11 cellular contexts compared by ENCODE assay signal in genomic region chr17:28548417-28549130, GRCh38. TPM values are rescaled to one million over a fixed set of nuclear protein-coding genes. Genes with fewer than 3 reads are reported as not detected.
A peak's percentile ranks its signal among the peaks of the same experiment; 100 is the strongest.
DNase-seq lines count a peak whose midpoint lies in the region; ATAC-seq, FAIRE-seq and TF ChIP-seq lines count a peak whose summit lies in the region.
"Had no signal": no experiment of that assay in that cellular context is flagged by ENCODE, and none has a peak within 500 bp of the region (broad histone marks: within the 10 kb centered on the region; RNA-seq: fewer than 3 reads in every experiment).

No MANE protein-coding gene starts in this region.

- no peak for DNase-seq in A549 (ENCODE audit: low read depth in 1 of 2, low spot score in 1 of 2)
- DNase-seq in CD8-positive, alpha-beta memory T cell = no peak
- no peak for DNase-seq in mesothelial cell of epicardium (ENCODE audit: low spot score in 2 of 2, unreplicated experiment in 2 of 2)
- no peak for DNase-seq in NCI-H345 treated with DMSO at 0.1 percent for 48 hours (lab: John Stamatoyannopoulos, UW; ENCODE audit: unreplicated experiment)
- DNase-seq in MV-4-11 (lab: John Stamatoyannopoulos, UW) = no peak
- DNase-seq in HuH-7 (ENCODE audit: low spot score) = no peak
- DNase-seq in esophagus squamous epithelium (lab: John Stamatoyannopoulos, UW) = no peak

- TF ChIP-seq RAD21 in A549 (conservative IDR thresholded peaks at IDR 0.05 in 1 of 2, IDR thresholded peaks at IDR 0.05 in 1 of 2) = no peak; a peak in 1 of 5 replicates

- H3K4me1 ChIP-seq in A549 = peaks cover 11% of the 10 kb centered on the region
- peaks cover 44% of the 10 kb centered on the region for H3K4me1 ChIP-seq in CD8-positive, alpha-beta memory T cell (ENCODE audit: insufficient read depth, low read length)
- H3K4me1 ChIP-seq in esophagus squamous epithelium = peaks cover 12 to 54% (median 13%) of the 10 kb centered on the region in 3 donors

- ATAC-seq in A549 = no peak
- ATAC-seq in activated T-helper 17 cell treated with anti-CD3 and anti-CD28 coated beads, Interleukin-2, amount 50 U/mL, for 72 hours (replicated peaks) = no peak

- peak overlapping the region; percentile 87 to 98 (median 94) for H3K27ac Mint-ChIP-seq in CD8-positive, alpha-beta memory T cell
- H3K27ac Mint-ChIP-seq in activated T-helper 17 cell treated with anti-CD3 and anti-CD28 coated beads, Interleukin-2, amount 50 U/mL, for 72 hours = peak overlapping the region; percentile 90
- no peak overlapping the region for H3K27ac Mint-ChIP-seq in mesothelial cell of epicardium

- no peak overlapping the region for H3K4me2 ChIP-seq in A549

- CTCF ChIA-PET in A549 (lab: Yijun Ruan, JAX) = interaction anchor here (0.7 to 12.8 kb wide), 24 partner anchors 8 to 492 kb away, joined by 3 to 188 read pairs (median 6); partner anchors contain the start of gene PIGS
- CTCF ChIA-PET in CD8-positive, alpha-beta memory T cell (lab: Charles Lee) = interaction anchor here (0.8 to 2.2 kb wide), 2 partner anchors 11 to 22 kb away, joined by 4 to 6 read pairs; no protein-coding TSS in a partner anchor

- TF ChIP-seq EP300 in A549 (IDR thresholded peaks at IDR 0.05) = no peak

- 65% methylated on average over 6 of the region's 6 CpGs for WGBS in A549 (ENCODE audit: missing lambda C conversion rate)
- 100% methylated on average over 1 of the region's 6 CpGs for WGBS in esophagus squamous epithelium, 2 donors

- POLR2A ChIA-PET in A549 (lab: Yijun Ruan, JAX) = no interaction called here
- POLR2A ChIA-PET in CD8-positive, alpha-beta memory T cell (lab: Charles Lee) = no interaction called here

- intact Hi-C loops in esophagus squamous epithelium (cut with DNase I) = no loop called here

- H3K9me3 ChIP-seq in A549 (no peaks in the 10 kb centered on the region), esophagus squamous epithelium (no peaks in the 10 kb centered on the region)
- no peaks in the 10 kb centered on the region for H3K9me3 ChIP-seq in CD8-positive, alpha-beta memory T cell (ENCODE audit: low read length)

- H3K27me3 ChIP-seq in CD8-positive, alpha-beta memory T cell (ENCODE audit: insufficient read depth, low read length, poor library complexity, severe bottlenecking) = no peaks in the 10 kb centered on the region
- no peaks in the 10 kb centered on the region for H3K27me3 ChIP-seq in esophagus squamous epithelium

- H3K9me3 Mint-ChIP-seq in CD8-positive, alpha-beta memory T cell = no peaks in the 10 kb centered on the region
- H3K9me3 Mint-ChIP-seq in activated T-helper 17 cell treated with anti-CD3 and anti-CD28 coated beads, Interleukin-2, amount 50 U/mL, for 72 hours = no peaks in the 10 kb centered on the region
- no peaks in the 10 kb centered on the region for H3K9me3 Mint-ChIP-seq in mesothelial cell of epicardium

- no peak overlapping the region for H3K27ac ChIP-seq in A549
- peak overlapping the region; percentile 58 for H3K27ac ChIP-seq in CD8-positive, alpha-beta memory T cell (ENCODE audit: low read depth, low read length)
- no peak overlapping the region for H3K27ac ChIP-seq in esophagus squamous epithelium
- H3K27ac ChIP-seq: GM23248 had no signal

- no peaks in the 10 kb centered on the region for H3K27me3 Mint-ChIP-seq in CD8-positive, alpha-beta memory T cell
- H3K27me3 Mint-ChIP-seq in activated T-helper 17 cell treated with anti-CD3 and anti-CD28 coated beads, Interleukin-2, amount 50 U/mL, for 72 hours = no peaks in the 10 kb centered on the region
- H3K27me3 Mint-ChIP-seq in mesothelial cell of epicardium (ENCODE audit: low read depth) = no peaks in the 10 kb centered on the region

- H3K4me3 Mint-ChIP-seq in CD8-positive, alpha-beta memory T cell = peak overlapping the region in 4 of 7 donors; percentile 32 to 44 (median 38)
- peak overlapping the region; percentile 96 for H3K4me3 Mint-ChIP-seq in activated T-helper 17 cell treated with anti-CD3 and anti-CD28 coated beads, Interleukin-2, amount 50 U/mL, for 72 hours
- no peak overlapping the region for H3K4me3 Mint-ChIP-seq in mesothelial cell of epicardium

- H3K36me3 Mint-ChIP-seq in CD8-positive, alpha-beta memory T cell = peaks cover 0 to 23% (median 4%) of the 10 kb centered on the region in 3 donors
- H3K36me3 Mint-ChIP-seq in activated T-helper 17 cell treated with anti-CD3 and anti-CD28 coated beads, Interleukin-2, amount 50 U/mL, for 72 hours (ENCODE audit: low read depth) = peaks cover 26% of the 10 kb centered on the region
- H3K36me3 Mint-ChIP-seq in mesothelial cell of epicardium = peaks cover 3% of the 10 kb centered on the region

- H3K4me3 ChIP-seq in A549 = no peak overlapping the region
- no peak overlapping the region for H3K4me3 ChIP-seq in CD8-positive, alpha-beta memory T cell (ENCODE audit: low read length)
- no peak overlapping the region for H3K4me3 ChIP-seq in esophagus squamous epithelium
- H3K4me3 ChIP-seq: coronary artery, GM23248 had no signal

- TF ChIP-seq CTCF in A549 (IDR thresholded peaks at IDR 0.05) (no peak; the same call in 2 of the 3 replicates), mesothelial cell of epicardium (IDR thresholded peaks at IDR 0.05; ENCODE audit: unreplicated experiment) (peak; percentile 59), esophagus squamous epithelium (IDR thresholded peaks at IDR 0.05) (peak in 1 of 6 experiments; percentile 2)

- TF ChIP-seq POLR2A in A549 (IDR thresholded peaks at IDR 0.05; ENCODE audit: low read length) = no peak
- no peak for TF ChIP-seq POLR2A in esophagus squamous epithelium (IDR thresholded peaks at IDR 0.05)

- H3K36me3 ChIP-seq in CD8-positive, alpha-beta memory T cell (ENCODE audit: insufficient read depth, low read length) = peaks cover under 1% of the 10 kb centered on the region
- peaks cover under 1 to 18% (median 3%) of the 10 kb centered on the region in 3 donors for H3K36me3 ChIP-seq in esophagus squamous epithelium

- peaks cover 47 to 54% (median 51%) of the 10 kb centered on the region in 3 donors for H3K4me1 Mint-ChIP-seq in CD8-positive, alpha-beta memory T cell
- peaks cover 31% of the 10 kb centered on the region for H3K4me1 Mint-ChIP-seq in activated T-helper 17 cell treated with anti-CD3 and anti-CD28 coated beads, Interleukin-2, amount 50 U/mL, for 72 hours
- peaks cover 28% of the 10 kb centered on the region for H3K4me1 Mint-ChIP-seq in mesothelial cell of epicardium

- FAIRE-seq in A549 (lab: Jason Lieb, UNC) = no peak
- FAIRE-seq: islet of Langerhans had no signal

RNA-seq across cellular contexts. Expression of gene UNC119, which starts 3.9 kb away (rescaled TPM):
- polyA plus RNA-seq in A549 (2011; rRNA removed) (50.5 and 53.5 TPM in 2 replicates), A549 (2017; fragmentation: RNase III; extraction: RNeasy Plus Mini Kit Qiagen cat#74134 plus additional on column Dnase treatment) (22.8 to 27.8 TPM (median 26.0 TPM) in 3 replicates)
- 61.2 and 77.9 TPM in 2 replicates for polyA plus RNA-seq in A549 (2012; cell fraction: cytosol; rRNA removed)
- 97.1 and 99.8 TPM in 2 replicates for polyA plus RNA-seq in A549 (2012; cell fraction: nucleus; rRNA removed)
- polyA minus RNA-seq in A549 (2011; rRNA and poly(A)+ RNA removed) = 34.9 and 42.0 TPM in 2 replicates
- total RNA-seq in CD8-positive, alpha-beta memory T cell = 10 to 100 TPM; 28.9 to 29.1 TPM
- polyA plus RNA-seq in CD8-positive, alpha-beta memory T cell = 21.9 TPM
- total RNA-seq in activated T-helper 17 cell treated with anti-CD3 and anti-CD28 coated beads, Interleukin-2, amount 50 U/mL, for 72 hours = 10 to 100 TPM; 39.1 to 67.7 TPM
- total RNA-seq in mesothelial cell of epicardium (61.0 to 66.2 TPM (median 61.2 TPM) in 3 replicates), esophagus squamous epithelium (10 to 100 TPM; 17.4 to 25.3 (median 21.1) TPM)

RNA-seq across cellular contexts. Expression of gene PIGS, which starts 22.8 kb away (rescaled TPM):
- polyA plus RNA-seq in A549 (2011; rRNA removed) = 50.0 and 53.2 TPM in 2 replicates
- polyA plus RNA-seq in A549 (2012; cell fraction: cytosol; rRNA removed) = 55.8 and 70.1 TPM in 2 replicates
- polyA plus RNA-seq in A549 (2012; cell fraction: nucleus; rRNA removed) = 87.3 and 89.3 TPM in 2 replicates
- polyA plus RNA-seq in A549 (2017; fragmentation: RNase III; extraction: RNeasy Plus Mini Kit Qiagen cat#74134 plus additional on column Dnase treatment) = 46.6 to 53.3 TPM (median 53.2 TPM) in 3 replicates
- 42.7 and 44.4 TPM in 2 replicates for polyA minus RNA-seq in A549 (2011; rRNA and poly(A)+ RNA removed)
- total RNA-seq in CD8-positive, alpha-beta memory T cell = 10 to 100 TPM; 48.7 to 50.0 TPM
- 61.0 TPM for polyA plus RNA-seq in CD8-positive, alpha-beta memory T cell
- 10 to 100 TPM; 33.2 to 38.9 TPM for total RNA-seq in activated T-helper 17 cell treated with anti-CD3 and anti-CD28 coated beads, Interleukin-2, amount 50 U/mL, for 72 hours
- 75.2 to 80.7 TPM (median 78.7 TPM) in 3 replicates for total RNA-seq in mesothelial cell of epicardium
- total RNA-seq in esophagus squamous epithelium = 10 to 100 TPM; 31.7 to 66.7 (median 42.5) TPM

RNA-seq across cellular contexts. Expression of gene ALDOC, which starts 28.1 kb away (rescaled TPM):
- 6.3 and 10.1 TPM in 2 replicates for polyA plus RNA-seq in A549 (2011; rRNA removed)
- 2.3 and 2.8 TPM in 2 replicates for polyA plus RNA-seq in A549 (2012; cell fraction: cytosol; rRNA removed)
- polyA plus RNA-seq in A549 (2012; cell fraction: nucleus; rRNA removed) = 9.9 and 10.3 TPM in 2 replicates
- polyA plus RNA-seq in A549 (2017; fragmentation: RNase III; extraction: RNeasy Plus Mini Kit Qiagen cat#74134 plus additional on column Dnase treatment) = 1.7 to 1.9 TPM (median 1.9 TPM) in 3 replicates
- 7.4 and 7.6 TPM in 2 replicates for polyA minus RNA-seq in A549 (2011; rRNA and poly(A)+ RNA removed)
- total RNA-seq in CD8-positive, alpha-beta memory T cell = 10 to 100 TPM; 12.8 to 13.6 TPM
- 58.2 TPM for polyA plus RNA-seq in CD8-positive, alpha-beta memory T cell
- total RNA-seq in activated T-helper 17 cell treated with anti-CD3 and anti-CD28 coated beads, Interleukin-2, amount 50 U/mL, for 72 hours = 100 to 1,000 TPM in 1 of 2 donors, 10 to 100 TPM in 1; 55.0 to 335 TPM
- total RNA-seq in mesothelial cell of epicardium = 22.6 to 24.6 TPM (median 22.6 TPM) in 3 replicates
- 10 to 100 TPM; 27.0 to 57.0 (median 44.3) TPM for total RNA-seq in esophagus squamous epithelium

RNA-seq across cellular contexts. Expression of gene FOXN1, which starts 42.4 kb away (rescaled TPM):
- polyA plus RNA-seq in A549 (2011; rRNA removed) = not detected in 2 replicates
- polyA plus RNA-seq in A549 (2012; cell fraction: cytosol; rRNA removed) = not detected in 2 replicates
- not detected in 2 replicates for polyA plus RNA-seq in A549 (2012; cell fraction: nucleus; rRNA removed)
- not detected in 3 replicates for polyA plus RNA-seq in A549 (2017; fragmentation: RNase III; extraction: RNeasy Plus Mini Kit Qiagen cat#74134 plus additional on column Dnase treatment)
- not detected in 2 replicates for polyA minus RNA-seq in A549 (2011; rRNA and poly(A)+ RNA removed)
- not detected for total RNA-seq in CD8-positive, alpha-beta memory T cell
- not detected for polyA plus RNA-seq in CD8-positive, alpha-beta memory T cell
- total RNA-seq in activated T-helper 17 cell treated with anti-CD3 and anti-CD28 coated beads, Interleukin-2, amount 50 U/mL, for 72 hours = not detected
- 0.34 to 0.42 TPM (median 0.34 TPM) in 3 replicates for total RNA-seq in mesothelial cell of epicardium
- 10 to 100 TPM; 10.5 to 17.0 (median 14.8) TPM for total RNA-seq in esophagus squamous epithelium
- total RNA-seq: GM23248 had no signal
- polyA plus RNA-seq: GM23248 had no signal

RNA-seq across cellular contexts. Expression of gene SPAG5, which starts 50.3 kb away (rescaled TPM):
- polyA plus RNA-seq in A549 (2011; rRNA removed) = 111 and 123 TPM in 2 replicates
- 88.5 and 91.7 TPM in 2 replicates for polyA plus RNA-seq in A549 (2012; cell fraction: cytosol; rRNA removed)
- 142 and 199 TPM in 2 replicates for polyA plus RNA-seq in A549 (2012; cell fraction: nucleus; rRNA removed)
- 106 to 111 TPM (median 107 TPM) in 3 replicates for polyA plus RNA-seq in A549 (2017; fragmentation: RNase III; extraction: RNeasy Plus Mini Kit Qiagen cat#74134 plus additional on column Dnase treatment)
- 110 and 142 TPM in 2 replicates for polyA minus RNA-seq in A549 (2011; rRNA and poly(A)+ RNA removed)
- 10 to 100 TPM; 77.8 to 79.7 TPM for total RNA-seq in CD8-positive, alpha-beta memory T cell
- 3.5 TPM for polyA plus RNA-seq in CD8-positive, alpha-beta memory T cell
- 100 to 1,000 TPM; 140 to 195 TPM for total RNA-seq in activated T-helper 17 cell treated with anti-CD3 and anti-CD28 coated beads, Interleukin-2, amount 50 U/mL, for 72 hours
- total RNA-seq in mesothelial cell of epicardium = 32.1 to 45.2 TPM (median 42.0 TPM) in 3 replicates
- 10 to 100 TPM; 10.0 to 28.3 (median 16.2) TPM for total RNA-seq in esophagus squamous epithelium
